ENCODE assay signal across 2 cellular contexts in the genomic region with DNA sequence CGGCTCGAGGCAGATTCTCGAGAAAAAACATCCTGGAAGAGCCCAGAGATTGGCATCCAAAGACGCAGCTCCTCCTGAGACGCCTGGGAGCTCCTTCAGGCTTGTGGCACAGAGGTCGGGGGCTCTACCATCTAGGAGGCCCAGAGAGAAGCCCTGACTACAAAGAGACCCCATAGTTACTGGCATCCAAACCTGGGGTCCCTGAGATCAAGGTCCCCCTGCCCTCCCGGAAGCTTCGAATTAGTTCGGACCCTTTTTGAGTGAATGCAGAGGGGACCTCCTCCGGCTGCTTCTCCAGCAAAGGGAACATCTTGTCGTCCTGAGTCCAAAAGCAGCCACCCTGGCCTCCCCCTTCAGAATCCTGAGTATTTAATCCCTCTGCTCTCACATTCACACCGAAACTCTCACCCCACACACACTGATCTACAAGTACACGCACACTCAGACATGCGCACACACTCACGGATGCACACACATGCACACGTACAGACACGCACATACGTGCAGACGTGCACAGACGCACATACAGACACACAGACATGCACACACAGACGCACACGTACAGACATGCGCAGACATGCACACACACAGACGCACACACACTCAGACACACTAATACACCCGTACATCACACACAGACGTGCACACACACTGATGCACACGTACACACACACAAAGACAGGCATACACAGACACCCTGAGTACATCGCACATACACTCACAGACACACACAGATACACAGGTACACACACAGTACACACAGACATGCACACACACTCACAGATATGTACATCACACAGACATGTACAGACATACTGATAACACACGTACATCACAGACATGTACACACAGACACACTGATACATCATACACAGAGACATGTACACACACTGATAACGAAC.
TF ChIP-seq lines count a peak whose summit lies in the region.

No MANE protein-coding gene starts in this region.

TF ChIP-seq in HEK293, 187 proteins besides CTCF, POLR2A, EP300 and RAD21:
- 0 out of 2 replicates have a peak, but pooled peaks have one; percentile 12 for TF ChIP-seq ZNF785 (tag by site-specific recombination; IDR thresholded peaks at IDR 0.05)
- TF ChIP-seq PRDM1 (tag by site-specific recombination; IDR thresholded peaks at IDR 0.05): no peak
- 0 out of 2 replicates have a peak, but pooled peaks have one; percentile 8 for TF ChIP-seq ZNF211 (tag by site-specific recombination; IDR thresholded peaks at IDR 0.05; ENCODE audit: low read depth)
- peak; percentile 9; the same call in 1 of the 2 replicates for TF ChIP-seq ZNF560 (tag by site-specific recombination; IDR thresholded peaks at IDR 0.05; ENCODE audit: borderline replicate concordance)
- TF ChIP-seq ZNF175 (tag by site-specific recombination; IDR thresholded peaks at IDR 0.05): no peak
- TF ChIP-seq HIC1 (tag by site-specific recombination; IDR thresholded peaks at IDR 0.05): no peak
- no peak for TF ChIP-seq ZNF311 (tag by site-specific recombination; IDR thresholded peaks at IDR 0.05; ENCODE audit: borderline replicate concordance)
- TF ChIP-seq ZBTB7A (tag by site-specific recombination; IDR thresholded peaks at IDR 0.05; ENCODE audit: low read depth): no peak
- TF ChIP-seq, protein P1, sequence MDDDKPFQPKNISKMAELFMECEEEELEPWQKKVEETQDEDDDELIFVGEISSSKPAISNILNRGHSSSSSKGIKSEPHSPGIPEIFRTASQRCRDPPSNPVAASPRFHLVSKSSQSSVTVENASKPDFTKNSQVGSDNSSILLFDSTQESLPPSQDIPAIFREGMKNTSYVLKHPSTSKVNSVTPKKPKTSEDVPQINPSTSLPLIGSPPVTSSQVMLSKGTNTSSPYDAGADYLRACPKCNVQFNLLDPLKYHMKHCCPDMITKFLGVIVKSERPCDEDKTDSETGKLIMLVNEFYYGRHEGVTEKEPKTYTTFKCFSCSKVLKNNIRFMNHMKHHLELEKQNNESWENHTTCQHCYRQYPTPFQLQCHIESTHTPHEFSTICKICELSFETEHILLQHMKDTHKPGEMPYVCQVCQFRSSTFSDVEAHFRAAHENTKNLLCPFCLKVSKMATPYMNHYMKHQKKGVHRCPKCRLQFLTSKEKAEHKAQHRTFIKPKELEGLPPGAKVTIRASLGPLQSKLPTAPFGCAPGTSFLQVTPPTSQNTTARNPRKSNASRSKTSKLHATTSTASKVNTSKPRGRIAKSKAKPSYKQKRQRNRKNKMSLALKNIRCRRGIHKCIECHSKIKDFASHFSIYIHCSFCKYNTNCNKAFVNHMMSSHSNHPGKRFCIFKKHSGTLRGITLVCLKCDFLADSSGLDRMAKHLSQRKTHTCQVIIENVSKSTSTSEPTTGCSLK (tag by site-specific recombination; IDR thresholded peaks at IDR 0.05): no peak
- peak; percentile 89; the same call in 1 of the 2 replicates for TF ChIP-seq ZNF169 (tag by site-specific recombination; IDR thresholded peaks at IDR 0.05)
- 0 out of 2 replicates have a peak, but pooled peaks have one; percentile 39 for TF ChIP-seq ZNF155 (tag by site-specific recombination; IDR thresholded peaks at IDR 0.05)
- TF ChIP-seq ZNF112 (tag by site-specific recombination; IDR thresholded peaks at IDR 0.05): no peak
- no peak for TF ChIP-seq ZNF510 (tag by site-specific recombination; IDR thresholded peaks at IDR 0.05; ENCODE audit: insufficient replicate concordance)
- no peak for TF ChIP-seq GLI4 (tag by site-specific recombination; IDR thresholded peaks at IDR 0.05)
- no peak for TF ChIP-seq FEZF1 (tag by site-specific recombination; IDR thresholded peaks at IDR 0.05)
- TF ChIP-seq ZNF629 (tag by site-specific recombination; IDR thresholded peaks at IDR 0.05): no peak
- no peak for TF ChIP-seq MEIS1 (CRISPR knock-in tag; IDR thresholded peaks at IDR 0.05; ENCODE audit: borderline replicate concordance)
- no peak for TF ChIP-seq ZNF302 (tag by site-specific recombination; IDR thresholded peaks at IDR 0.05; ENCODE audit: low read depth)
- TF ChIP-seq, protein P2, sequence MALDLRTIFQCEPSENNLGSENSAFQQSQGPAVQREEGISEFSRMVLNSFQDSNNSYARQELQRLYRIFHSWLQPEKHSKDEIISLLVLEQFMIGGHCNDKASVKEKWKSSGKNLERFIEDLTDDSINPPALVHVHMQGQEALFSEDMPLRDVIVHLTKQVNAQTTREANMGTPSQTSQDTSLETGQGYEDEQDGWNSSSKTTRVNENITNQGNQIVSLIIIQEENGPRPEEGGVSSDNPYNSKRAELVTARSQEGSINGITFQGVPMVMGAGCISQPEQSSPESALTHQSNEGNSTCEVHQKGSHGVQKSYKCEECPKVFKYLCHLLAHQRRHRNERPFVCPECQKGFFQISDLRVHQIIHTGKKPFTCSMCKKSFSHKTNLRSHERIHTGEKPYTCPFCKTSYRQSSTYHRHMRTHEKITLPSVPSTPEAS (tag by site-specific recombination; IDR thresholded peaks at IDR 0.05): peak; percentile 88
- TF ChIP-seq ZNF157 (tag by site-specific recombination; IDR thresholded peaks at IDR 0.05): no peak
- TF ChIP-seq, protein P3, sequence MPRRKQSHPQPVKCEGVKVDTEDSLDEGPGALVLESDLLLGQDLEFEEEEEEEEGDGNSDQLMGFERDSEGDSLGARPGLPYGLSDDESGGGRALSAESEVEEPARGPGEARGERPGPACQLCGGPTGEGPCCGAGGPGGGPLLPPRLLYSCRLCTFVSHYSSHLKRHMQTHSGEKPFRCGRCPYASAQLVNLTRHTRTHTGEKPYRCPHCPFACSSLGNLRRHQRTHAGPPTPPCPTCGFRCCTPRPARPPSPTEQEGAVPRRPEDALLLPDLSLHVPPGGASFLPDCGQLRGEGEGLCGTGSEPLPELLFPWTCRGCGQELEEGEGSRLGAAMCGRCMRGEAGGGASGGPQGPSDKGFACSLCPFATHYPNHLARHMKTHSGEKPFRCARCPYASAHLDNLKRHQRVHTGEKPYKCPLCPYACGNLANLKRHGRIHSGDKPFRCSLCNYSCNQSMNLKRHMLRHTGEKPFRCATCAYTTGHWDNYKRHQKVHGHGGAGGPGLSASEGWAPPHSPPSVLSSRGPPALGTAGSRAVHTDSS (tag by site-specific recombination; IDR thresholded peaks at IDR 0.05): no peak
- TF ChIP-seq ZNF335 (tag by site-specific recombination; conservative IDR thresholded peaks at IDR 0.05): no peak
- TF ChIP-seq TRIM28 (IDR thresholded peaks at IDR 0.05; ENCODE audit: borderline replicate concordance, low read length): no peak
- TF ChIP-seq YY2 (tag by site-specific recombination; IDR thresholded peaks at IDR 0.05): 0 out of 2 replicates have a peak, but pooled peaks have one; percentile 5
TF ChIP-seq in HEK293: peak in this region for 7.

TF ChIP-seq in GM12878, 131 proteins besides CTCF, POLR2A, EP300 and RAD21:
- no peak for TF ChIP-seq GABPA (IDR thresholded peaks at IDR 0.05; ENCODE audit: low read depth)
- TF ChIP-seq, protein P4, sequence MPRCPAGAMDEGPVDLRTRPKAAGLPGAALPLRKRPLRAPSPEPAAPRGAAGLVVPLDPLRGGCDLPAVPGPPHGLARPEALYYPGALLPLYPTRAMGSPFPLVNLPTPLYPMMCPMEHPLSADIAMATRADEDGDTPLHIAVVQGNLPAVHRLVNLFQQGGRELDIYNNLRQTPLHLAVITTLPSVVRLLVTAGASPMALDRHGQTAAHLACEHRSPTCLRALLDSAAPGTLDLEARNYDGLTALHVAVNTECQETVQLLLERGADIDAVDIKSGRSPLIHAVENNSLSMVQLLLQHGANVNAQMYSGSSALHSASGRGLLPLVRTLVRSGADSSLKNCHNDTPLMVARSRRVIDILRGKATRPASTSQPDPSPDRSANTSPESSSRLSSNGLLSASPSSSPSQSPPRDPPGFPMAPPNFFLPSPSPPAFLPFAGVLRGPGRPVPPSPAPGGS (IDR thresholded peaks at IDR 0.05; ENCODE audit: borderline replicate concordance, insufficient read depth, low read depth, low read length, poor library complexity, severe bottlenecking): peak; percentile 37
